1 cellular context compared by ENCODE assay signal in genomic region chr11:6270584-6271246, GRCh38.
A peak's percentile ranks its signal among the peaks of the same experiment; 100 is the strongest.
TF ChIP-seq lines count a peak whose summit lies in the region.

No MANE protein-coding gene starts in this region.

TF ChIP-seq in WTC11, 78 proteins besides CTCF, POLR2A, EP300 and RAD21 (continued from another document):
- 0 out of 2 replicates have a peak, but pooled peaks have one; percentile 2 for TF ChIP-seq ZBTB43 (CRISPR knock-in tag; IDR thresholded peaks at IDR 0.05)
- TF ChIP-seq PRDM15 (CRISPR knock-in tag; IDR thresholded peaks at IDR 0.05), result peak; percentile 88
- TF ChIP-seq ESRRA (CRISPR knock-in tag; IDR thresholded peaks at IDR 0.05; ENCODE audit: borderline replicate concordance), result no peak
